ENCODE assay signal across 17 cellular contexts in genomic region chr11:113372317-113372716, GRCh38. TPM values are rescaled to one million over a fixed set of nuclear protein-coding genes. Genes with fewer than 3 reads are reported as not detected.
DNase-seq lines count a peak whose midpoint lies in the region; ATAC-seq and TF ChIP-seq lines count a peak whose summit lies in the region.
"Had no signal": no experiment of that assay in that cellular context is flagged by ENCODE, and none has a peak within 500 bp of the region (broad histone marks: within the 10 kb centered on the region; RNA-seq: fewer than 3 reads in every experiment).

No MANE protein-coding gene starts in this region.

- CTCF ChIA-PET in MCF 10A (lab: Yijun Ruan, JAX), result interaction anchor here (1.2 kb wide), 1 partner anchor 55 kb away, joined by 3 read pairs; no protein-coding TSS in a partner anchor

- intact Hi-C loops in MCF 10A (cut with micrococcal nuclease), result loop anchor here (10.0 kb wide), 1 partner anchor 362 kb away; no protein-coding TSS in a partner anchor

- H3K36me3 ChIP-seq in BE2C (no peaks in the 10 kb centered on the region), hepatocyte (replicated peaks; ENCODE audit: insufficient read depth, low read depth) (no peaks in the 10 kb centered on the region)
- H3K36me3 ChIP-seq: SJSA1 had no signal

- H3K4me3 ChIP-seq in BE2C (ENCODE audit: low read depth, low read length) (no peak overlapping the region), HFF-Myc (replicated peaks; ENCODE audit: low read depth, low read length) (no peak overlapping the region), hepatocyte (no peak overlapping the region)
- H3K4me3 ChIP-seq: pancreas, SJSA1, skin epidermis had no signal

- BruUV-seq in MCF 10A (replicated peaks; lab: Mats Ljungman, UMichigan), result no TSS peak

- H3K27ac Mint-ChIP-seq in T-helper 17 cell (no peak overlapping the region), MCF 10A (ENCODE audit: low read depth, unreplicated experiment) (no peak overlapping the region)
- H3K27ac Mint-ChIP-seq: activated naive CD4-positive, alpha-beta T cell treated with anti-CD3 and anti-CD28 coated beads, Interleukin-2, amount 10 ng/mL, durations not matched to agents 7 days and 5 days had no signal

- H3K4me1 ChIP-seq in BE2C (no peaks in the 10 kb centered on the region), hepatocyte (ENCODE audit: insufficient read depth) (peaks cover 3% of the 10 kb centered on the region)
- H3K4me1 ChIP-seq: pancreas, SJSA1 had no signal

- WGBS in hepatocyte (ENCODE audit: low lambda C conversion rate, missing lambda C conversion rate), result 67% methylated on average over 4 of the region's 4 CpGs

- H3K4me3 Mint-ChIP-seq in T-helper 17 cell (no peak overlapping the region), MCF 10A (ENCODE audit: unreplicated experiment) (no peak overlapping the region)
- H3K4me3 Mint-ChIP-seq: activated naive CD4-positive, alpha-beta T cell treated with anti-CD3 and anti-CD28 coated beads, Interleukin-2, amount 10 ng/mL, durations not matched to agents 7 days and 5 days had no signal

- H3K9me3 Mint-ChIP-seq in MCF 10A (ENCODE audit: unreplicated experiment), result no peaks in the 10 kb centered on the region
- H3K9me3 Mint-ChIP-seq: activated naive CD4-positive, alpha-beta T cell treated with anti-CD3 and anti-CD28 coated beads, Interleukin-2, amount 10 ng/mL, durations not matched to agents 7 days and 5 days had no signal

- no peaks in the 10 kb centered on the region for H3K9me3 ChIP-seq in BE2C
- no peaks in the 10 kb centered on the region for H3K9me3 ChIP-seq in hepatocyte (ENCODE audit: low read depth)
- H3K9me3 ChIP-seq in T-helper 17 cell (ENCODE audit: control insufficient read depth, low read length, poor library complexity, severe bottlenecking), result no peaks in the 10 kb centered on the region
- H3K9me3 ChIP-seq: pancreas, SJSA1 had no signal

- peaks cover 5% of the 10 kb centered on the region for H3K4me1 Mint-ChIP-seq in T-helper 17 cell
- peaks cover 36% of the 10 kb centered on the region for H3K4me1 Mint-ChIP-seq in MCF 10A (ENCODE audit: insufficient read depth, unreplicated experiment)
- H3K4me1 Mint-ChIP-seq: activated naive CD4-positive, alpha-beta T cell treated with anti-CD3 and anti-CD28 coated beads, Interleukin-2, amount 10 ng/mL, durations not matched to agents 7 days and 5 days had no signal

- no peak for DNase-seq in BE2C
- DNase-seq in HFF-Myc (ENCODE audit: extremely low read depth, low read depth), result no peak
- peak; percentile 47 for DNase-seq in amniotic epithelial cell (ENCODE audit: low read depth)
- DNase-seq in hepatocyte (ENCODE audit: low spot score), result no peak
- DNase-seq in pons (ENCODE audit: low spot score), result no peak
- DNase-seq in T-helper 17 cell, result no peak
- no peak for DNase-seq in NCI-H128 (lab: John Stamatoyannopoulos, UW; ENCODE audit: unreplicated experiment)
- no peak for DNase-seq in MCF 10A (ENCODE audit: unreplicated experiment)
- DNase-seq: activated CD4-positive, alpha-beta T cell treated with anti-CD3 and anti-CD28 coated beads for 4 hours; activated naive CD4-positive, alpha-beta T cell treated with anti-CD3 and anti-CD28 coated beads, Interleukin-2, amount 10 ng/mL, durations not matched to agents 7 days and 5 days; MM.1S; NCI-H2081; pancreas; stimulated activated CD4-positive, alpha-beta T cell treated with anti-CD3 and anti-CD28 coated beads, Interleukin-4, amount 100 ng/mL, for 4 hours had no signal

- no peaks in the 10 kb centered on the region for H3K79me2 ChIP-seq in hepatocyte

- no peak overlapping the region for H3K4me2 ChIP-seq in hepatocyte

- no peak for ATAC-seq in T-helper 17 cell
- ATAC-seq: pancreas had no signal

- H3K36me3 Mint-ChIP-seq in T-helper 17 cell (ENCODE audit: low read depth) (peaks cover 16% of the 10 kb centered on the region), MCF 10A (ENCODE audit: insufficient read depth, unreplicated experiment) (peaks cover 17% of the 10 kb centered on the region)
- H3K36me3 Mint-ChIP-seq: activated naive CD4-positive, alpha-beta T cell treated with anti-CD3 and anti-CD28 coated beads, Interleukin-2, amount 10 ng/mL, durations not matched to agents 7 days and 5 days had no signal

- TF ChIP-seq CTCF in BE2C (IDR thresholded peaks at IDR 0.05; ENCODE audit: low read depth, low read length), result peak; percentile 54
- TF ChIP-seq CTCF in HFF-Myc (IDR thresholded peaks at IDR 0.05; ENCODE audit: low read depth, low read length, missing control alignments), result peak; percentile 14
- TF ChIP-seq CTCF in hepatocyte (IDR thresholded peaks at IDR 0.05; ENCODE audit: poor library complexity), result peak; percentile 28
- no peak for TF ChIP-seq CTCF in MCF 10A (IDR thresholded peaks at IDR 0.05; ENCODE audit: unreplicated experiment)

- no peaks in the 10 kb centered on the region for H3K9me2 ChIP-seq in hepatocyte (replicated peaks; ENCODE audit: insufficient read depth)

- POLR2A ChIA-PET in MCF 10A (lab: Yijun Ruan, JAX), result interaction anchor here (1.2 kb wide), 1 partner anchor 69 kb away, joined by 3 read pairs; no protein-coding TSS in a partner anchor

- H2AFZ ChIP-seq in hepatocyte, result no peak overlapping the region

- H3K27me3 Mint-ChIP-seq in T-helper 17 cell, result no peaks in the 10 kb centered on the region
- H3K27me3 Mint-ChIP-seq in MCF 10A (ENCODE audit: insufficient read depth, unreplicated experiment), result no peaks in the 10 kb centered on the region
- H3K27me3 Mint-ChIP-seq: activated naive CD4-positive, alpha-beta T cell treated with anti-CD3 and anti-CD28 coated beads, Interleukin-2, amount 10 ng/mL, durations not matched to agents 7 days and 5 days had no signal

- H4K20me1 ChIP-seq in hepatocyte (ENCODE audit: insufficient read depth, poor library complexity, severe bottlenecking), result no peaks in the 10 kb centered on the region

- H3K27me3 ChIP-seq in BE2C, result no peaks in the 10 kb centered on the region
- no peaks in the 10 kb centered on the region for H3K27me3 ChIP-seq in hepatocyte
- H3K27me3 ChIP-seq: pancreas, SJSA1 had no signal

- no peak overlapping the region for H3K27ac ChIP-seq in hepatocyte
- H3K27ac ChIP-seq: pancreas, SJSA1, skin epidermis had no signal

RNA-seq across cellular contexts. Expression of gene ANKK1, which starts 15.3 kb away (rescaled TPM):
- polyA plus RNA-seq in BE2C (2012; ENCODE audit: insufficient read depth, insufficient read length, low read depth), result not detected
- total RNA-seq in hepatocyte (0.43 TPM in 1 of 2 replicates, not detected in the other), T-helper 17 cell (1 to 10 TPM; 2.0 to 2.4 TPM), MCF 10A (2022) (0.47 and 1.3 TPM in 2 replicates)
- 0.13 TPM in 1 of 2 replicates, not detected in the other for polyA plus RNA-seq in hepatocyte
- total RNA-seq: SJSA1, temporal lobe had no signal

RNA-seq across cellular contexts. Expression of gene TTC12, which starts 57.9 kb away (rescaled TPM):
- 11.8 TPM for polyA plus RNA-seq in BE2C (2012; ENCODE audit: insufficient read depth, insufficient read length, low read depth)
- total RNA-seq in hepatocyte, result 10.5 and 12.4 TPM in 2 replicates
- polyA plus RNA-seq in hepatocyte, result 9.2 and 9.4 TPM in 2 replicates
- 10 to 100 TPM; 31.1 to 36.5 TPM for total RNA-seq in T-helper 17 cell
- 30.5 and 41.3 TPM in 2 replicates for total RNA-seq in MCF 10A (2022)
